11 cellular contexts compared by ENCODE assay signal in genomic region chr1:51203121-51203873, GRCh38. TPM values are rescaled to one million over a fixed set of nuclear protein-coding genes. Genes with fewer than 3 reads are reported as not detected.
DNase-seq lines count a peak whose midpoint lies in the region; ATAC-seq lines count a peak whose summit lies in the region.
"Had no signal": no experiment of that assay in that cellular context is flagged by ENCODE, and none has a peak within 500 bp of the region (broad histone marks: within the 10 kb centered on the region; RNA-seq: fewer than 3 reads in every experiment).

No MANE protein-coding gene starts in this region.

- DNase-seq in activated naive CD4-positive, alpha-beta T cell treated with anti-CD3 and anti-CD28 coated beads, Interleukin-2, amount 50 U/mL, for 72 hours (ENCODE audit: low spot score in 2 of 2) = no peak
- no peak for DNase-seq in activated naive CD4-positive, alpha-beta T cell treated with Interleukin-2 at 50 U/mL for 16 hours
- DNase-seq in iPS-NIHi7 (ENCODE audit: extremely low spot score) (no peak), left ventricle myocardium superior (no peak), NCI-H2029 treated with DMSO at 0.1 percent for 48 hours (lab: John Stamatoyannopoulos, UW) (no peak)
- no peak for DNase-seq in NK-92 treated with Interleukin-12 subunit alpha and Interleukin-12 subunit beta, amount 100 ng/mL, for 24 hours (lab: John Stamatoyannopoulos, UW)
- DNase-seq: effector memory CD4-positive, alpha-beta T cell; MG63; nephron progenitor cell had no signal

- intact Hi-C loops in left ventricle myocardium superior (cut with micrococcal nuclease) = no loop called here

- H3K9me3 Mint-ChIP-seq in activated naive CD4-positive, alpha-beta T cell treated with anti-CD3 and anti-CD28 coated beads, Interleukin-2, amount 50 U/mL, for 72 hours = no peaks in the 10 kb centered on the region
- H3K9me3 Mint-ChIP-seq: nephron progenitor cell had no signal

- ATAC-seq in activated naive CD4-positive, alpha-beta T cell treated with anti-CD3 and anti-CD28 coated beads, Interleukin-2, amount 50 U/mL, for 72 hours = peak; percentile 14 to 94
- ATAC-seq in GM21447 (IDR thresholded peaks at IDR 0.05; ENCODE audit: unreplicated experiment) = peak; percentile 87
- ATAC-seq in HG03159 (IDR thresholded peaks at IDR 0.05; ENCODE audit: unreplicated experiment) = peak; percentile 75
- ATAC-seq in left ventricle myocardium superior = no peak

- H3K36me3 Mint-ChIP-seq in activated naive CD4-positive, alpha-beta T cell treated with anti-CD3 and anti-CD28 coated beads, Interleukin-2, amount 50 U/mL, for 72 hours = no peaks in the 10 kb centered on the region

- no peak overlapping the region for H3K27ac Mint-ChIP-seq in activated naive CD4-positive, alpha-beta T cell treated with anti-CD3 and anti-CD28 coated beads, Interleukin-2, amount 50 U/mL, for 72 hours
- H3K27ac Mint-ChIP-seq: nephron progenitor cell had no signal

RNA-seq across cellular contexts. Expression of gene RNF11, which starts 32.8 kb away (rescaled TPM):
- total RNA-seq in activated naive CD4-positive, alpha-beta T cell treated with anti-CD3 and anti-CD28 coated beads, Interleukin-2, amount 50 U/mL, for 72 hours = 10 to 100 TPM; 22.2 to 26.6 TPM
- total RNA-seq in left ventricle myocardium superior = 118 TPM
